In genomic region chrX:47637546-47638195, GRCh38 we compare ENCODE assay signal across 8 cellular contexts. TPM values are rescaled to one million over a fixed set of nuclear protein-coding genes. Genes with fewer than 3 reads are reported as not detected.
DNase-seq lines count a peak whose midpoint lies in the region; ATAC-seq and TF ChIP-seq lines count a peak whose summit lies in the region.

No MANE protein-coding gene starts in this region.

- H3K27ac ChIP-seq in aorta (ENCODE audit: low read depth in 1 of 2, low read length in 2 of 2) (no peak overlapping the region), RWPE1 (no peak overlapping the region)

- no peaks in the 10 kb centered on the region for H3K9me3 ChIP-seq in aorta (ENCODE audit: control insufficient read depth, low read length)

- ATAC-seq in HG03039 (IDR thresholded peaks at IDR 0.05; ENCODE audit: unreplicated experiment) (peak; percentile 77), left lobe of liver (peak; percentile 62), aorta (ENCODE audit: low FRiP score) (peak; percentile 68)

- CTCF ChIA-PET in RWPE1 (lab: Yijun Ruan, JAX), result no interaction called here

- POLR2A ChIA-PET in RWPE1 (lab: Yijun Ruan, JAX; ENCODE audit: low non-redundant PET), result no interaction called here

- WGBS in aorta, 2 donors, result 48 to 71% methylated on average over 31 of the region's 31 CpGs

- peak; percentile 93 for DNase-seq in ELF-1 (ENCODE audit: low read depth, low spot score)
- DNase-seq in activated naive CD4-positive, alpha-beta T cell treated with anti-CD3 and anti-CD28 coated beads, Interleukin-2, amount 50 U/mL, for 16 hours, result peak; percentile 54
- no peak for DNase-seq in left lobe of liver (ENCODE audit: low spot score)
- DNase-seq in aorta, result peak in 1 of 2 donors; percentile 68
- no peak for DNase-seq in NCI-H69 (lab: John Stamatoyannopoulos, UW)
- DNase-seq in RWPE1 (ENCODE audit: low spot score), result no peak
- DNase-seq in stimulated activated CD8-positive, alpha-beta memory T cell treated with anti-CD3 and anti-CD28 coated beads, Interleukin-4, amount 100 ng/mL, for 48 hours, result no peak

- intact Hi-C loops in aorta (cut with DNase I), result no loop called here

- no peak overlapping the region for H3K4me3 ChIP-seq in aorta (ENCODE audit: low read length in 2 of 2)

- no peak for TF ChIP-seq CTCF in RWPE1 (conservative IDR thresholded peaks at IDR 0.05; ENCODE audit: low read depth)

- H3K27me3 ChIP-seq in aorta (ENCODE audit: control insufficient read depth in 1 of 2, insufficient read depth in 2 of 2, low read length in 1 of 2), result no peaks in the 10 kb centered on the region

- no peaks in the 10 kb centered on the region for H3K4me1 ChIP-seq in aorta (ENCODE audit: control insufficient read depth in 1 of 2, insufficient read depth in 2 of 2, low read length in 2 of 2)

- peaks cover 0 to 2% of the 10 kb centered on the region in 2 donors for H3K36me3 ChIP-seq in aorta (ENCODE audit: control insufficient read depth in 1 of 2, insufficient read depth in 2 of 2, low read length in 1 of 2)

RNA-seq across cellular contexts. Expression of gene CFP, which starts 7.9 kb away (rescaled TPM):
- total RNA-seq in left lobe of liver (13.8 TPM), aorta (1 to 10 TPM; 5.2 to 6.0 TPM)
- 1 to 10 TPM; 3.1 to 3.7 TPM for polyA plus RNA-seq in aorta

RNA-seq across cellular contexts. Expression of gene ELK1, which starts 12.7 kb away (rescaled TPM):
- total RNA-seq in left lobe of liver (18.1 TPM), aorta (10 to 100 TPM; 27.2 to 39.2 TPM)
- 10 to 100 TPM; 17.4 to 23.6 TPM for polyA plus RNA-seq in aorta

RNA-seq across cellular contexts. Expression of gene SYN1, which starts 18.0 kb away (rescaled TPM):
- 0.15 TPM for total RNA-seq in left lobe of liver
- 1 to 10 TPM; 1.5 TPM for total RNA-seq in aorta
- polyA plus RNA-seq in aorta, result 1 to 10 TPM in 1 of 2 donors, under 1 TPM in 1; 0.90 to 1.9 TPM

RNA-seq across cellular contexts. Expression of gene UXT, which starts 21.3 kb away (rescaled TPM):
- 39.7 TPM for total RNA-seq in left lobe of liver
- total RNA-seq in aorta, result 10 to 100 TPM; 74.9 to 75.0 TPM
- 100 to 1,000 TPM; 190 to 316 TPM for polyA plus RNA-seq in aorta

RNA-seq across cellular contexts. Expression of gene TIMP1, which starts 55.4 kb away (rescaled TPM):
- total RNA-seq in left lobe of liver (102 TPM), aorta (1,000 to 10,000 TPM; 1,378 to 1,710 TPM)
- 1,000 to 10,000 TPM in 1 of 2 donors, 100 to 1,000 TPM in 1; 775 to 3,088 TPM for polyA plus RNA-seq in aorta

Comparison
In these comparisons a context has a peak if more than half of its experiments do, and no peak if none do; other contexts are left out.
1. DNase-seq: peak in ELF-1 (single experiment) and activated naive CD4-positive, alpha-beta T cell treated with anti-CD3 and anti-CD28 coated beads, Interleukin-2, amount 50 U/mL, for 16 hours (single experiment); none in left lobe of liver (single experiment), NCI-H69 (single experiment), RWPE1 (single experiment) and stimulated activated CD8-positive, alpha-beta memory T cell treated with anti-CD3 and anti-CD28 coated beads, Interleukin-4, amount 100 ng/mL, for 48 hours (single experiment).
2. Peak in every context shown above with its lines, with median percentiles within 50 percentile points of each other: ATAC-seq.